ENCODE assay signal across 1 cellular context in genomic region chr6:35674594-35674993, GRCh38.
TF ChIP-seq lines count a peak whose summit lies in the region.

No MANE protein-coding gene starts in this region.

TF ChIP-seq in K562, 482 proteins besides CTCF, POLR2A, EP300 and RAD21:
- TF ChIP-seq RREB1 (CRISPR knock-in tag; IDR thresholded peaks at IDR 0.05) (no peak), SFPQ (IDR thresholded peaks at IDR 0.05; ENCODE audit: low read depth, low read length) (no peak), HOXB6 (CRISPR knock-in tag; IDR thresholded peaks at IDR 0.05; ENCODE audit: borderline replicate concordance) (no peak), MTA3 (IDR thresholded peaks at IDR 0.05; ENCODE audit: borderline replicate concordance) (no peak)
